In genomic region chr6:48744948-48745347, GRCh38 we compare ENCODE assay signal across 17 cellular contexts.
A peak's percentile ranks its signal among the peaks of the same experiment; 100 is the strongest.
DNase-seq lines count a peak whose midpoint lies in the region; ATAC-seq, FAIRE-seq and TF ChIP-seq lines count a peak whose summit lies in the region.
"Had no signal": no experiment of that assay in that cellular context is flagged by ENCODE, and none has a peak within 500 bp of the region (broad histone marks: within the 10 kb centered on the region; RNA-seq: fewer than 3 reads in every experiment).

No MANE protein-coding gene starts in this region.

- no peaks in the 10 kb centered on the region for H3K79me2 ChIP-seq in keratinocyte (ENCODE audit: control insufficient read depth, insufficient read depth, low read length)

- FAIRE-seq in keratinocyte (lab: Jason Lieb, UNC): peak; percentile 9

- H3K9ac ChIP-seq in keratinocyte (ENCODE audit: control insufficient read depth, extremely low read depth, insufficient read depth, low read length): no peak overlapping the region

- H3K4me3 ChIP-seq in cardiac fibroblast (replicated peaks in 1 of 2; ENCODE audit: low read depth in 2 of 2, low read length in 2 of 2) (no peak overlapping the region), keratinocyte (ENCODE audit: control insufficient read depth in 2 of 3, extremely low read depth in 1 of 3, insufficient read depth in 2 of 3, low read depth in 1 of 3, low read length in 3 of 3) (no peak overlapping the region)
- H3K4me3 ChIP-seq: left lung had no signal

- TF ChIP-seq CTCF in Calu3 (IDR thresholded peaks at IDR 0.05; ENCODE audit: unreplicated experiment) (no peak), cardiac fibroblast (IDR thresholded peaks at IDR 0.05; ENCODE audit: low read depth, low read length) (no peak), keratinocyte (optimal IDR thresholded peaks at IDR 0.05 in 1 of 3, IDR thresholded peaks at IDR 0.05 in 1 of 3, conservative IDR thresholded peaks at IDR 0.05 in 1 of 3; ENCODE audit: extremely low read depth in 1 of 3, insufficient read depth in 2 of 3, low read length in 3 of 3) (no peak)

- no peaks in the 10 kb centered on the region for H3K27me3 ChIP-seq in keratinocyte (ENCODE audit: control insufficient read depth, extremely low read depth, insufficient read depth, low read length)
- H3K27me3 ChIP-seq: left lung had no signal

- no peak overlapping the region for H2AFZ ChIP-seq in keratinocyte (ENCODE audit: control insufficient read depth, low read length)

- CTCF ChIA-PET in Calu3 (lab: Charles Lee): interaction anchor here (0.8 kb wide), 1 partner anchor 17 kb away, joined by 3 read pairs; no protein-coding TSS in a partner anchor

- H3K4me1 ChIP-seq in keratinocyte (ENCODE audit: control insufficient read depth, extremely low read depth, insufficient read depth, low read length): peaks cover 3% of the 10 kb centered on the region
- H3K4me1 ChIP-seq: left lung had no signal

- BruUV-seq in Calu3 (replicated peaks; lab: Mats Ljungman, UMichigan): no TSS peak

- no peaks in the 10 kb centered on the region for H3K9me3 ChIP-seq in keratinocyte (ENCODE audit: control insufficient read depth, low read depth, low read length)

- H3K4me2 ChIP-seq in keratinocyte (ENCODE audit: control insufficient read depth, extremely low read depth, insufficient read depth, low read depth, low read length): no peak overlapping the region

- intact Hi-C loops in Calu3 (cut with micrococcal nuclease; ENCODE audit: unreplicated experiment): no loop called here

- no peak overlapping the region for H3K4me3 Mint-ChIP-seq in Calu3 (ENCODE audit: low read depth, unreplicated experiment)
- H3K4me3 Mint-ChIP-seq: activated CD4-positive, alpha-beta memory T cell treated with anti-CD3 and anti-CD28 coated beads for 36 hours had no signal

- no peak for ATAC-seq in GM18868 (IDR thresholded peaks at IDR 0.05; ENCODE audit: unreplicated experiment)
- ATAC-seq: left lung had no signal

- H3K27me3 Mint-ChIP-seq in Calu3 (ENCODE audit: unreplicated experiment): no peaks in the 10 kb centered on the region
- H3K27me3 Mint-ChIP-seq: activated CD4-positive, alpha-beta memory T cell treated with anti-CD3 and anti-CD28 coated beads for 36 hours had no signal

- no peaks in the 10 kb centered on the region for H3K36me3 Mint-ChIP-seq in Calu3 (ENCODE audit: insufficient read depth, unreplicated experiment)
- H3K36me3 Mint-ChIP-seq: activated CD4-positive, alpha-beta memory T cell treated with anti-CD3 and anti-CD28 coated beads for 36 hours had no signal

- peak overlapping the region; percentile 11 for H3K27ac Mint-ChIP-seq in Calu3 (ENCODE audit: unreplicated experiment)
- H3K27ac Mint-ChIP-seq: activated CD4-positive, alpha-beta memory T cell treated with anti-CD3 and anti-CD28 coated beads for 36 hours had no signal

- peaks cover 25% of the 10 kb centered on the region for H3K4me1 Mint-ChIP-seq in Calu3 (ENCODE audit: low read depth, unreplicated experiment)

- no peaks in the 10 kb centered on the region for H3K9me3 Mint-ChIP-seq in Calu3 (ENCODE audit: low read depth, unreplicated experiment)

- no peak overlapping the region for H3K27ac ChIP-seq in keratinocyte (ENCODE audit: control insufficient read depth, insufficient read depth, low read length)
- H3K27ac ChIP-seq: left lung had no signal

- dilution Hi-C loops in keratinocyte (cut with MboI; ENCODE audit: extremely low pct_ligation_motif_present, low sequenced_read_pairs): no loop called here

- H3K36me3 ChIP-seq in keratinocyte (ENCODE audit: control insufficient read depth in 2 of 2, extremely low read depth in 1 of 2, insufficient read depth in 2 of 2, low read length in 2 of 2): no peaks in the 10 kb centered on the region
- H3K36me3 ChIP-seq: left lung had no signal

- H3K9me1 ChIP-seq in keratinocyte (ENCODE audit: control insufficient read depth, extremely low read depth, insufficient read depth, low read length): no peaks in the 10 kb centered on the region

- H4K20me1 ChIP-seq in keratinocyte (ENCODE audit: control insufficient read depth, extremely low read depth, insufficient read depth, low read length): no peaks in the 10 kb centered on the region

- DNase-seq in Calu3 (no peak), M059J (ENCODE audit: low read depth) (peak; percentile 74), cardiac fibroblast (ENCODE audit: low read depth in 2 of 2) (peak; percentile 52 to 62), keratinocyte (ENCODE audit: low read depth, low spot score) (no peak), hypothalamus (lab: John Stamatoyannopoulos, UW) (no peak), iPS-NIHi11 (ENCODE audit: low spot score) (no peak)
- no peak for DNase-seq in activated naive CD4-positive, alpha-beta T cell treated with anti-CD3 and anti-CD28 coated beads, Interleukin-2, amount 50 U/mL, for 16 hours
- DNase-seq: activated CD4-positive, alpha-beta memory T cell treated with anti-CD3 and anti-CD28 coated beads for 36 hours; activated gamma-delta T cell treated with Interleukin-2 at 50 U/mL for 16 hours; activated T-cell treated with anti-CD3 and anti-CD28 coated beads for 4 hours; amygdala; effector memory CD4-positive, alpha-beta T cell; foreskin melanocyte; left lung; NCI-H524; stimulated activated CD4-positive, alpha-beta T cell treated with anti-CD3 and anti-CD28 coated beads, Interleukin-12 subunit alpha, Interleukin-12 subunit beta, amount 100 ng/mL, for 4 hours had no signal

Comparison
In these comparisons a context has a peak if more than half of its experiments do, and no peak if none do; other contexts are left out.
1. DNase-seq: peak in M059J (single experiment) and cardiac fibroblast (2 of 2); none in Calu3 (single experiment), keratinocyte (single experiment), hypothalamus (0 of 51), activated naive CD4-positive, alpha-beta T cell treated with anti-CD3 and anti-CD28 coated beads, Interleukin-2, amount 50 U/mL, for 16 hours (single experiment) and iPS-NIHi11 (single experiment).